Comparison of ENCODE assay signal across 10 cellular contexts in the genomic region with DNA sequence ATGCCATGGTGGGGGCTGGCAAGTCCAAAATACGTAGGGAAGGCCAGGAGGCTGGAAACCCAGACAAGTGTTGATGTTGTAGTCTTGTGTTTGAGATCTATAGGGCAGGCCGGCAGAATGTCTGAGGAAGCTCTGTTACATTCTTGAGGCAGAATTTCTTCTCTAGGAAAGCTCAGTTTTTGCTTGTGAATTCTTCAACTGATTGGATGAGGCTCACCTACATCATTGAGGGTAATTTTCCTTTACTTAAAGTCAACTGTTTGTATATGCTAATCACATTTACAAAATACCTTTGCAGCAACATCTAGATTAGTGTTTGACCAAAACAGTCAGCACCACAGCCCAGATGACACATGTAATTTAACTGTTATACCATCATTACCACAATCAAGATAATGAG.
"Had no signal": no experiment of that assay in that cellular context is flagged by ENCODE, and none has a peak within 500 bp of the region (broad histone marks: within the 10 kb centered on the region; RNA-seq: fewer than 3 reads in every experiment).

No MANE protein-coding gene starts in this region.

- DNase-seq: GM23248, H9, HCEC 1CT, IMR-90, Karpas-422, KBM-7 had no signal

- H3K4me3 ChIP-seq: GM23248 had no signal

- FAIRE-seq: H1, H54, HTR-8/SVneo had no signal

- H3K9ac ChIP-seq: GM23248, KMS-11 had no signal

- H2AFZ ChIP-seq: GM23248 had no signal

- H3K27ac ChIP-seq: GM23248, KMS-11 had no signal

- H3K4me3 Mint-ChIP-seq: H9 had no signal

- H3K4me1 Mint-ChIP-seq: H9 had no signal

- H3K4me2 ChIP-seq: KMS-11 had no signal

- H3K9me3 Mint-ChIP-seq: H9 had no signal
